ENCODE assay signal across 8 cellular contexts in genomic region chr10:75294518-75294865, GRCh38. TPM values are rescaled to one million over a fixed set of nuclear protein-coding genes. Genes with fewer than 3 reads are reported as not detected.
A peak's percentile ranks its signal among the peaks of the same experiment; 100 is the strongest.
DNase-seq lines count a peak whose midpoint lies in the region; ATAC-seq and TF ChIP-seq lines count a peak whose summit lies in the region.

No MANE protein-coding gene starts in this region.

- ATAC-seq in psoas muscle (peak; percentile 58 to 63 (median 62)), GM19023 (IDR thresholded peaks at IDR 0.05; ENCODE audit: unreplicated experiment) (no peak), HG02763 (IDR thresholded peaks at IDR 0.05; ENCODE audit: unreplicated experiment) (no peak)

- intact Hi-C loops in psoas muscle (cut with DNase I), result no loop called here

- no peaks in the 10 kb centered on the region for H3K36me3 ChIP-seq in GM23248 (ENCODE audit: low read depth)
- H3K36me3 ChIP-seq in SU-DHL-6 (ENCODE audit: low read length), result no peaks in the 10 kb centered on the region
- H3K36me3 ChIP-seq in psoas muscle (ENCODE audit: insufficient read depth in 1 of 2, low read depth in 1 of 2), result no peaks in the 10 kb centered on the region

- TF ChIP-seq CTCF in SU-DHL-6 (IDR thresholded peaks at IDR 0.05; ENCODE audit: insufficient read depth, low read length, poor library complexity, severe bottlenecking) (no peak), glutamatergic neuron (IDR thresholded peaks at IDR 0.05; ENCODE audit: partially characterized antibody, unreplicated experiment) (no peak), psoas muscle (IDR thresholded peaks at IDR 0.05) (no peak)

- H3K9me3 Mint-ChIP-seq in glutamatergic neuron (ENCODE audit: unreplicated experiment), result peaks cover under 1% of the 10 kb centered on the region

- H3K9me2 ChIP-seq in GM23248 (ENCODE audit: insufficient read depth) (no peaks in the 10 kb centered on the region), SU-DHL-6 (replicated peaks; ENCODE audit: insufficient read depth, low read length) (no peaks in the 10 kb centered on the region)

- H3K4me1 ChIP-seq in GM23248 (ENCODE audit: insufficient read depth), result peaks cover 10% of the 10 kb centered on the region
- H3K4me1 ChIP-seq in psoas muscle, result peaks cover 19% of the 10 kb centered on the region

- H3K36me3 Mint-ChIP-seq in glutamatergic neuron (ENCODE audit: unreplicated experiment), result no peaks in the 10 kb centered on the region

- no peaks in the 10 kb centered on the region for H3K4me1 Mint-ChIP-seq in glutamatergic neuron (ENCODE audit: low read depth, unreplicated experiment)

- H2AFZ ChIP-seq in GM23248 (peak overlapping the region; percentile 72), SU-DHL-6 (ENCODE audit: low read depth, low read length, severe bottlenecking) (no peak overlapping the region)

- peak overlapping the region; percentile 75 for H3K4me3 ChIP-seq in GM23248
- H3K4me3 ChIP-seq in SU-DHL-6 (ENCODE audit: insufficient read depth, low read length, poor library complexity, severe bottlenecking), result no peak overlapping the region
- H3K4me3 ChIP-seq in psoas muscle, result peak overlapping the region; percentile 83

- H3K4me3 Mint-ChIP-seq in glutamatergic neuron (ENCODE audit: unreplicated experiment), result peak overlapping the region; percentile 81

- peaks cover 6% of the 10 kb centered on the region for H3K27me3 Mint-ChIP-seq in glutamatergic neuron (ENCODE audit: unreplicated experiment)

- in situ Hi-C loops in GM23248 (cut with MboI), result no loop called here

- H3K27ac ChIP-seq in GM23248, result no peak overlapping the region
- H3K27ac ChIP-seq in SU-DHL-6 (ENCODE audit: low read depth, low read length), result no peak overlapping the region
- H3K27ac ChIP-seq in psoas muscle, result peak overlapping the region; percentile 97

- H4K20me1 ChIP-seq in GM23248 (ENCODE audit: insufficient read depth) (no peaks in the 10 kb centered on the region), SU-DHL-6 (ENCODE audit: low read depth, low read length) (no peaks in the 10 kb centered on the region)

- H3K79me2 ChIP-seq in GM23248 (ENCODE audit: insufficient read depth) (no peaks in the 10 kb centered on the region), SU-DHL-6 (ENCODE audit: insufficient read depth, low read length) (no peaks in the 10 kb centered on the region)

- 4 to 7% methylated on average over 7 to 20 of the region's 20 CpGs for WGBS in GM23248 (ENCODE audit: low coverage in 1 of 2, low lambda C conversion rate in 2 of 2, missing lambda C conversion rate in 2 of 2), 2 experiments
- whole genome bisulfite sequencing in psoas muscle, 3 donors, result 1 to 4% (median 1%) methylated on average over 16 to 20 of the region's 20 CpGs

- H3F3A ChIP-seq in GM23248 (ENCODE audit: insufficient read depth) (no peaks in the 10 kb centered on the region), SU-DHL-6 (ENCODE audit: insufficient read depth) (no peaks in the 10 kb centered on the region)

- H3K9ac ChIP-seq in GM23248, result peak overlapping the region; percentile 66
- no peak overlapping the region for H3K9ac ChIP-seq in SU-DHL-6 (ENCODE audit: low read length)

- no peak overlapping the region for H3K27ac Mint-ChIP-seq in glutamatergic neuron (ENCODE audit: unreplicated experiment)

- peak; percentile 23 for DNase-seq in GM23248
- peak; percentile 43 for DNase-seq in glutamatergic neuron
- DNase-seq in psoas muscle, result peak; percentile 52 to 74
- DNase-seq in stimulated activated naive CD4-positive, alpha-beta T cell treated with Interleukin-2 at 50 U/mL for 16 hours (lab: John Stamatoyannopoulos, UW), result no peak
- DNase-seq in NCI-H1092 (lab: John Stamatoyannopoulos, UW), result no peak

- H3K4me2 ChIP-seq in GM23248 (ENCODE audit: unreplicated experiment) (peak overlapping the region; percentile 75), SU-DHL-6 (ENCODE audit: low read depth, low read length, poor library complexity, severe bottlenecking) (peak overlapping the region; percentile 38)

- H3K27me3 ChIP-seq in GM23248 (replicated peaks; ENCODE audit: insufficient read depth) (peaks cover 33% of the 10 kb centered on the region), SU-DHL-6 (ENCODE audit: low read length) (no peaks in the 10 kb centered on the region), psoas muscle (ENCODE audit: insufficient read depth in 3 of 3, low read length in 2 of 3) (no peaks in the 10 kb centered on the region)

- no peaks in the 10 kb centered on the region for H3K9me3 ChIP-seq in GM23248 (ENCODE audit: low read depth)
- H3K9me3 ChIP-seq in SU-DHL-6 (ENCODE audit: insufficient read depth, low read length), result no peaks in the 10 kb centered on the region
- peaks cover 8% of the 10 kb centered on the region for H3K9me3 ChIP-seq in psoas muscle

RNA-seq across cellular contexts. Expression of gene COMTD1, which starts 58.7 kb away (rescaled TPM):
- 12.6 and 38.3 TPM in 2 replicates for total RNA-seq in GM23248 (2014; rRNA removed; shearing (Covaris generic))
- 8.8 and 9.3 TPM in 2 replicates for polyA plus RNA-seq in GM23248 (2016; fragmentation: Nextera tagmentation; extraction: Ambion mirVana)
- 14.2 TPM for total RNA-seq in glutamatergic neuron (ENCODE audit: unreplicated experiment)
- 10 to 100 TPM; 15.2 to 38.8 (median 21.2) TPM for total RNA-seq in psoas muscle
- polyA plus RNA-seq in psoas muscle, result 10 to 100 TPM in 2 of 3 donors, 1 to 10 TPM in 1; 5.8 to 54.7 (median 49.3) TPM

Comparison
In these comparisons a context has a peak if more than half of its experiments do, and no peak if none do; other contexts are left out.
1. DNase-seq: peak in GM23248 (single experiment), glutamatergic neuron (single experiment) and psoas muscle (2 of 2); none in stimulated activated naive CD4-positive, alpha-beta T cell treated with Interleukin-2 at 50 U/mL for 16 hours (single experiment) and NCI-H1092 (single experiment).
2. ATAC-seq: peak in psoas muscle (4 of 4); none in GM19023 (single experiment) and HG02763 (single experiment).